Comparison of ENCODE assay signal across 17 cellular contexts in genomic region chr16:3347586-3347985, GRCh38. TPM values are rescaled to one million over a fixed set of nuclear protein-coding genes. Genes with fewer than 3 reads are reported as not detected.
DNase-seq lines count a peak whose midpoint lies in the region; ATAC-seq, FAIRE-seq and TF ChIP-seq lines count a peak whose summit lies in the region.
"Had no signal": no experiment of that assay in that cellular context is flagged by ENCODE, and none has a peak within 500 bp of the region (broad histone marks: within the 10 kb centered on the region; RNA-seq: fewer than 3 reads in every experiment).

No MANE protein-coding gene starts in this region.

- H3K79me2 ChIP-seq in HepG2 (ENCODE audit: insufficient read depth, low read length) (no peaks in the 10 kb centered on the region), SU-DHL-6 (ENCODE audit: insufficient read depth, low read length) (no peaks in the 10 kb centered on the region)

- H3F3A ChIP-seq in SU-DHL-6 (ENCODE audit: insufficient read depth), result peaks cover 39% of the 10 kb centered on the region

- no peaks in the 10 kb centered on the region for H3K9me2 ChIP-seq in SU-DHL-6 (replicated peaks; ENCODE audit: insufficient read depth, low read length)

- POLR2A ChIA-PET in HepG2 (lab: Yijun Ruan, JAX), result no interaction called here

- no peak overlapping the region for H2AFZ ChIP-seq in HepG2 (ENCODE audit: low read length)
- no peak overlapping the region for H2AFZ ChIP-seq in SU-DHL-6 (ENCODE audit: low read depth, low read length, severe bottlenecking)
- H2AFZ ChIP-seq: GM23248 had no signal

- ATAC-seq in HepG2 (no peak), right lobe of liver (no peak)

- no peak for FAIRE-seq in HepG2 (lab: Jason Lieb, UNC)
- FAIRE-seq in urothelium cell line (lab: Jason Lieb, UNC), result peak; percentile 32
- FAIRE-seq: GM18507 had no signal

- H4K20me1 ChIP-seq in HepG2 (ENCODE audit: insufficient read depth, low read length) (no peaks in the 10 kb centered on the region), SU-DHL-6 (ENCODE audit: low read depth, low read length) (no peaks in the 10 kb centered on the region)

- 12% methylated on average over 10 of the region's 10 CpGs for WGBS in HepG2 (ENCODE audit: low lambda C conversion rate)
- WGBS in right lobe of liver (ENCODE audit: insufficient coverage, low coverage, low lambda C conversion rate, missing lambda C conversion rate), result 56% methylated on average over 6 of the region's 10 CpGs

- TF ChIP-seq RAD21 in HepG2 (CRISPR knock-in tag; IDR thresholded peaks at IDR 0.05), result no peak

- H3K4me2 ChIP-seq in HepG2 (ENCODE audit: low read depth, low read length), result no peak overlapping the region
- H3K4me2 ChIP-seq in SU-DHL-6 (ENCODE audit: low read depth, low read length, poor library complexity, severe bottlenecking), result peak overlapping the region; percentile 58

- in situ Hi-C loops in HepG2 (cut with HindIII; ENCODE audit: extremely low pct_ligation_motif_present, low pct_unique_long_range_greater_than_20kb), result no loop called here

- TF ChIP-seq POLR2A in HepG2 (IDR thresholded peaks at IDR 0.05; ENCODE audit: insufficient read depth in 1 of 2, low read depth in 2 of 2, low read length in 2 of 2) (no peak), right lobe of liver (IDR thresholded peaks at IDR 0.05) (no peak)

- H3K27ac ChIP-seq in HepG2 (ENCODE audit: extremely low read length, insufficient read depth, low read length) (no peak overlapping the region), right lobe of liver (no peak overlapping the region), SU-DHL-6 (ENCODE audit: low read depth, low read length) (peak overlapping the region; percentile 95), caudate nucleus (ENCODE audit: low read depth, low read length) (no peak overlapping the region)
- H3K27ac ChIP-seq: GM23248 had no signal

- H3K9me3 ChIP-seq in HepG2 (ENCODE audit: low read length) (no peaks in the 10 kb centered on the region), right lobe of liver (no peaks in the 10 kb centered on the region), SU-DHL-6 (ENCODE audit: insufficient read depth, low read length) (no peaks in the 10 kb centered on the region)

- TF ChIP-seq CTCF in HepG2 (CRISPR knock-in tag; IDR thresholded peaks at IDR 0.05) (no peak), right lobe of liver (IDR thresholded peaks at IDR 0.05) (no peak), SU-DHL-6 (IDR thresholded peaks at IDR 0.05; ENCODE audit: insufficient read depth, low read length, poor library complexity, severe bottlenecking) (no peak)

- H3K36me3 ChIP-seq in HepG2 (replicated peaks in 1 of 2; ENCODE audit: control insufficient read depth in 1 of 2, insufficient read depth in 2 of 2, low read length in 2 of 2) (no peaks in the 10 kb centered on the region), right lobe of liver (no peaks in the 10 kb centered on the region), SU-DHL-6 (ENCODE audit: low read length) (no peaks in the 10 kb centered on the region)

- BruUV-seq in HepG2 (replicated peaks; lab: Mats Ljungman, UMichigan), result no TSS peak

- DNase-seq in HepG2 (ENCODE audit: low spot score) (no peak), right lobe of liver (no peak), urothelium cell line (ENCODE audit: low spot score) (no peak), cerebellar cortex (ENCODE audit: low spot score) (no peak), caudate nucleus (lab: John Stamatoyannopoulos, UW) (no peak)
- DNase-seq: ACHN; C1 segment of cervical spinal cord; Calu3; CD4-positive, alpha-beta T cell; DMS 273 treated with DMSO at 0.1 percent for 48 hours; GM23248; H7; IMR-90 had no signal

- H3K4me1 ChIP-seq in HepG2 (ENCODE audit: insufficient read depth, low read length) (no peaks in the 10 kb centered on the region), right lobe of liver (no peaks in the 10 kb centered on the region)

- intact Hi-C loops in HepG2 (cut with micrococcal nuclease; ENCODE audit: unreplicated experiment), result no loop called here
- intact Hi-C loops in right lobe of liver (cut with DNase I), result no loop called here

- CTCF ChIA-PET in HepG2 (lab: Yijun Ruan, JAX; ENCODE audit: low intra/inter-chr PET ratio, low total read pairs), result no interaction called here

- H3K4me3 ChIP-seq in HepG2 (replicated peaks in 1 of 3; ENCODE audit: insufficient read depth in 1 of 3, low read depth in 2 of 3, low read length in 3 of 3) (no peak overlapping the region), right lobe of liver (no peak overlapping the region), SU-DHL-6 (ENCODE audit: insufficient read depth, low read length, poor library complexity, severe bottlenecking) (no peak overlapping the region)
- H3K4me3 ChIP-seq: GM23248 had no signal

- TF ChIP-seq EP300 in HepG2 (IDR thresholded peaks at IDR 0.05; ENCODE audit: low read depth in 2 of 2, low read length in 2 of 2) (no peak), HepG2 (CRISPR knock-in tag; IDR thresholded peaks at IDR 0.05; ENCODE audit: borderline replicate concordance) (no peak)

- peaks cover 0 to 8% of the 10 kb centered on the region in 2 experiments; a peak in 2 of 5 replicates for H3K27me3 ChIP-seq in HepG2 (ENCODE audit: control insufficient read depth in 1 of 2, insufficient read depth in 2 of 2, low read length in 2 of 2)
- H3K27me3 ChIP-seq in right lobe of liver, result no peaks in the 10 kb centered on the region
- no peaks in the 10 kb centered on the region for H3K27me3 ChIP-seq in SU-DHL-6 (ENCODE audit: low read length)

- H3K9ac ChIP-seq in HepG2 (ENCODE audit: insufficient read depth, low read depth, low read length) (no peak overlapping the region), SU-DHL-6 (ENCODE audit: low read length) (peak overlapping the region; percentile 56)
- H3K9ac ChIP-seq: GM23248 had no signal

RNA-seq across cellular contexts. Expression of gene OR2C1, which starts 8.1 kb away (rescaled TPM):
- total RNA-seq in HepG2 (2016; rRNA removed; fragmentation: Illumina TruSeq; extraction: Trizol) (not detected in 2 replicates), right lobe of liver (under 1 TPM in 1 of 6 experiments, not detected in 5; 0.49 TPM)
- not detected in 2 replicates for total RNA-seq in HepG2 (2016; cell fraction: cytosol; rRNA removed; fragmentation: Illumina TruSeq; extraction: Trizol; ENCODE audit: low read depth)
- not detected in 2 replicates for total RNA-seq in HepG2 (2016; cell fraction: insoluble cytoplasmic fraction; rRNA removed; fragmentation: Illumina TruSeq; extraction: Trizol)
- total RNA-seq in HepG2 (2016; cell fraction: membrane; rRNA removed; fragmentation: Illumina TruSeq; extraction: Trizol), result not detected in 2 replicates
- total RNA-seq in HepG2 (2016; cell fraction: nucleus; rRNA removed; fragmentation: Illumina TruSeq; extraction: Trizol), result not detected in 2 replicates
- not detected in 2 replicates for polyA plus RNA-seq in HepG2 (2011; rRNA removed)
- polyA plus RNA-seq in HepG2 (2011; cell fraction: cytosol; rRNA removed), result not detected in 2 replicates
- polyA plus RNA-seq in HepG2 (2011; cell fraction: nucleus; rRNA removed), result not detected in 2 replicates
- polyA plus RNA-seq in HepG2 (2012), result not detected in 2 replicates
- polyA plus RNA-seq in HepG2 (2016; cell fraction: cytosol; fragmentation: Illumina TruSeq; extraction: Trizol; ENCODE audit: low read depth), result not detected in 2 replicates
- polyA plus RNA-seq in HepG2 (2016; cell fraction: insoluble cytoplasmic fraction; fragmentation: Illumina TruSeq; extraction: Trizol; ENCODE audit: low read depth), result not detected in 2 replicates
- not detected in 2 replicates for polyA plus RNA-seq in HepG2 (2016; cell fraction: membrane; fragmentation: Illumina TruSeq; extraction: Trizol; ENCODE audit: low read depth)
- polyA plus RNA-seq in HepG2 (2016; cell fraction: nucleus; fragmentation: Illumina TruSeq; extraction: Trizol; ENCODE audit: insufficient read depth, low read depth), result not detected in 2 replicates
- 0.09 TPM in 1 of 2 replicates, not detected in the other for polyA minus RNA-seq in HepG2 (2011; rRNA and poly(A)+ RNA removed; ENCODE audit: low replicate concordance)
- polyA minus RNA-seq in HepG2 (2011; cell fraction: cytosol; rRNA and poly(A)+ RNA removed), result not detected in 2 replicates
- polyA minus RNA-seq in HepG2 (2011; cell fraction: nucleus; rRNA and poly(A)+ RNA removed), result not detected in 2 replicates
- total RNA-seq: A172; Calu3; CD4-positive, alpha-beta T cell; Daoy; GM23248; H7 had no signal
- polyA plus RNA-seq: GM23248 had no signal

RNA-seq across cellular contexts. Expression of gene ZNF75A, which starts 42.3 kb away (rescaled TPM):
- 1.3 and 2.1 TPM in 2 replicates for total RNA-seq in HepG2 (2016; rRNA removed; fragmentation: Illumina TruSeq; extraction: Trizol)
- total RNA-seq in HepG2 (2016; cell fraction: cytosol; rRNA removed; fragmentation: Illumina TruSeq; extraction: Trizol; ENCODE audit: low read depth), result 1.1 TPM in 2 replicates
- total RNA-seq in HepG2 (2016; cell fraction: insoluble cytoplasmic fraction; rRNA removed; fragmentation: Illumina TruSeq; extraction: Trizol), result 1.2 and 2.0 TPM in 2 replicates
- 0.31 and 0.77 TPM in 2 replicates for total RNA-seq in HepG2 (2016; cell fraction: membrane; rRNA removed; fragmentation: Illumina TruSeq; extraction: Trizol)
- 4.0 and 4.9 TPM in 2 replicates for total RNA-seq in HepG2 (2016; cell fraction: nucleus; rRNA removed; fragmentation: Illumina TruSeq; extraction: Trizol)
- 1.4 and 2.0 TPM in 2 replicates for polyA plus RNA-seq in HepG2 (2011; rRNA removed)
- polyA plus RNA-seq in HepG2 (2011; cell fraction: cytosol; rRNA removed), result 0.43 and 0.59 TPM in 2 replicates
- 3.0 and 4.0 TPM in 2 replicates for polyA plus RNA-seq in HepG2 (2011; cell fraction: nucleus; rRNA removed)
- 2.2 and 2.8 TPM in 2 replicates for polyA plus RNA-seq in HepG2 (2012)
- polyA plus RNA-seq in HepG2 (2016; cell fraction: cytosol; fragmentation: Illumina TruSeq; extraction: Trizol; ENCODE audit: low read depth), result 0.19 and 0.28 TPM in 2 replicates
- 0.53 and 0.94 TPM in 2 replicates for polyA plus RNA-seq in HepG2 (2016; cell fraction: insoluble cytoplasmic fraction; fragmentation: Illumina TruSeq; extraction: Trizol; ENCODE audit: low read depth)
- 0.18 and 0.56 TPM in 2 replicates for polyA plus RNA-seq in HepG2 (2016; cell fraction: membrane; fragmentation: Illumina TruSeq; extraction: Trizol; ENCODE audit: low read depth)
- 7.5 and 9.8 TPM in 2 replicates for polyA plus RNA-seq in HepG2 (2016; cell fraction: nucleus; fragmentation: Illumina TruSeq; extraction: Trizol; ENCODE audit: insufficient read depth, low read depth)
- 1.4 and 8.3 TPM in 2 replicates for polyA minus RNA-seq in HepG2 (2011; rRNA and poly(A)+ RNA removed; ENCODE audit: low replicate concordance)
- polyA minus RNA-seq in HepG2 (2011; cell fraction: cytosol; rRNA and poly(A)+ RNA removed), result 0.40 and 0.70 TPM in 2 replicates
- 8.1 and 9.4 TPM in 2 replicates for polyA minus RNA-seq in HepG2 (2011; cell fraction: nucleus; rRNA and poly(A)+ RNA removed)
- 10 to 100 TPM in 4 of 6 experiments, 1 to 10 TPM in 2; 7.5 to 11.5 (median 10.5) TPM for total RNA-seq in right lobe of liver

RNA-seq across cellular contexts. Expression of gene TIGD7, which starts 42.4 kb away (rescaled TPM):
- not detected in 2 replicates for total RNA-seq in HepG2 (2016; rRNA removed; fragmentation: Illumina TruSeq; extraction: Trizol)
- total RNA-seq in HepG2 (2016; cell fraction: cytosol; rRNA removed; fragmentation: Illumina TruSeq; extraction: Trizol; ENCODE audit: low read depth), result not detected in 2 replicates
- total RNA-seq in HepG2 (2016; cell fraction: insoluble cytoplasmic fraction; rRNA removed; fragmentation: Illumina TruSeq; extraction: Trizol), result not detected in 2 replicates
- total RNA-seq in HepG2 (2016; cell fraction: membrane; rRNA removed; fragmentation: Illumina TruSeq; extraction: Trizol), result not detected in 2 replicates
- not detected in 2 replicates for total RNA-seq in HepG2 (2016; cell fraction: nucleus; rRNA removed; fragmentation: Illumina TruSeq; extraction: Trizol)
- not detected in 2 replicates for polyA plus RNA-seq in HepG2 (2011; rRNA removed)
- not detected in 2 replicates for polyA plus RNA-seq in HepG2 (2011; cell fraction: cytosol; rRNA removed)
- polyA plus RNA-seq in HepG2 (2011; cell fraction: nucleus; rRNA removed), result not detected in 2 replicates
- 0.63 and 0.88 TPM in 2 replicates for polyA plus RNA-seq in HepG2 (2012)
- polyA plus RNA-seq in HepG2 (2016; cell fraction: cytosol; fragmentation: Illumina TruSeq; extraction: Trizol; ENCODE audit: low read depth), result not detected in 2 replicates
- not detected in 2 replicates for polyA plus RNA-seq in HepG2 (2016; cell fraction: insoluble cytoplasmic fraction; fragmentation: Illumina TruSeq; extraction: Trizol; ENCODE audit: low read depth)
- not detected in 2 replicates for polyA plus RNA-seq in HepG2 (2016; cell fraction: membrane; fragmentation: Illumina TruSeq; extraction: Trizol; ENCODE audit: low read depth)
- not detected in 2 replicates for polyA plus RNA-seq in HepG2 (2016; cell fraction: nucleus; fragmentation: Illumina TruSeq; extraction: Trizol; ENCODE audit: insufficient read depth, low read depth)
- polyA minus RNA-seq in HepG2 (2011; rRNA and poly(A)+ RNA removed; ENCODE audit: low replicate concordance), result 0.08 and 2.2 TPM in 2 replicates
- not detected in 2 replicates for polyA minus RNA-seq in HepG2 (2011; cell fraction: cytosol; rRNA and poly(A)+ RNA removed)
- not detected in 2 replicates for polyA minus RNA-seq in HepG2 (2011; cell fraction: nucleus; rRNA and poly(A)+ RNA removed)
- 1 to 10 TPM in 4 of 6 experiments, under 1 TPM in 2; 0.56 to 1.9 (median 1.7) TPM for total RNA-seq in right lobe of liver

RNA-seq across cellular contexts. Expression of gene ZSCAN32, which starts 53.2 kb away (rescaled TPM):
- 10.7 and 11.7 TPM in 2 replicates for total RNA-seq in HepG2 (2016; rRNA removed; fragmentation: Illumina TruSeq; extraction: Trizol)
- 2.3 and 3.2 TPM in 2 replicates for total RNA-seq in HepG2 (2016; cell fraction: cytosol; rRNA removed; fragmentation: Illumina TruSeq; extraction: Trizol; ENCODE audit: low read depth)
- total RNA-seq in HepG2 (2016; cell fraction: insoluble cytoplasmic fraction; rRNA removed; fragmentation: Illumina TruSeq; extraction: Trizol), result 9.4 and 11.1 TPM in 2 replicates
- 5.1 and 5.2 TPM in 2 replicates for total RNA-seq in HepG2 (2016; cell fraction: membrane; rRNA removed; fragmentation: Illumina TruSeq; extraction: Trizol)
- total RNA-seq in HepG2 (2016; cell fraction: nucleus; rRNA removed; fragmentation: Illumina TruSeq; extraction: Trizol), result 9.8 and 14.8 TPM in 2 replicates
- polyA plus RNA-seq in HepG2 (2011; rRNA removed), result 12.7 and 12.8 TPM in 2 replicates
- polyA plus RNA-seq in HepG2 (2011; cell fraction: cytosol; rRNA removed), result 7.3 and 9.2 TPM in 2 replicates
- 15.9 and 17.9 TPM in 2 replicates for polyA plus RNA-seq in HepG2 (2011; cell fraction: nucleus; rRNA removed)
- polyA plus RNA-seq in HepG2 (2012), result 6.2 and 6.7 TPM in 2 replicates
- polyA plus RNA-seq in HepG2 (2016; cell fraction: cytosol; fragmentation: Illumina TruSeq; extraction: Trizol; ENCODE audit: low read depth), result 1.1 and 1.4 TPM in 2 replicates
- polyA plus RNA-seq in HepG2 (2016; cell fraction: insoluble cytoplasmic fraction; fragmentation: Illumina TruSeq; extraction: Trizol; ENCODE audit: low read depth), result 10.6 and 10.7 TPM in 2 replicates
- 3.4 and 3.7 TPM in 2 replicates for polyA plus RNA-seq in HepG2 (2016; cell fraction: membrane; fragmentation: Illumina TruSeq; extraction: Trizol; ENCODE audit: low read depth)
- polyA plus RNA-seq in HepG2 (2016; cell fraction: nucleus; fragmentation: Illumina TruSeq; extraction: Trizol; ENCODE audit: insufficient read depth, low read depth), result 19.5 and 20.4 TPM in 2 replicates
- 6.7 and 9.9 TPM in 2 replicates for polyA minus RNA-seq in HepG2 (2011; rRNA and poly(A)+ RNA removed; ENCODE audit: low replicate concordance)
- 3.4 and 4.0 TPM in 2 replicates for polyA minus RNA-seq in HepG2 (2011; cell fraction: cytosol; rRNA and poly(A)+ RNA removed)
- polyA minus RNA-seq in HepG2 (2011; cell fraction: nucleus; rRNA and poly(A)+ RNA removed), result 7.9 and 12.7 TPM in 2 replicates
- total RNA-seq in right lobe of liver, result 1 to 10 TPM; 5.0 to 7.5 (median 5.6) TPM

RNA-seq across cellular contexts. Expression of gene ZNF174, which starts 53.4 kb away (rescaled TPM):
- total RNA-seq in HepG2 (2016; rRNA removed; fragmentation: Illumina TruSeq; extraction: Trizol) (10.0 and 10.6 TPM in 2 replicates), right lobe of liver (1 to 10 TPM; 3.4 to 5.3 (median 4.1) TPM)
- total RNA-seq in HepG2 (2016; cell fraction: cytosol; rRNA removed; fragmentation: Illumina TruSeq; extraction: Trizol; ENCODE audit: low read depth), result 2.3 and 2.9 TPM in 2 replicates
- 8.6 and 9.8 TPM in 2 replicates for total RNA-seq in HepG2 (2016; cell fraction: insoluble cytoplasmic fraction; rRNA removed; fragmentation: Illumina TruSeq; extraction: Trizol)
- total RNA-seq in HepG2 (2016; cell fraction: membrane; rRNA removed; fragmentation: Illumina TruSeq; extraction: Trizol), result 5.3 and 6.9 TPM in 2 replicates
- 7.5 and 7.9 TPM in 2 replicates for total RNA-seq in HepG2 (2016; cell fraction: nucleus; rRNA removed; fragmentation: Illumina TruSeq; extraction: Trizol)
- polyA plus RNA-seq in HepG2 (2011; rRNA removed), result 7.6 and 8.3 TPM in 2 replicates
- polyA plus RNA-seq in HepG2 (2011; cell fraction: cytosol; rRNA removed), result 6.7 and 7.2 TPM in 2 replicates
- 10.2 and 10.4 TPM in 2 replicates for polyA plus RNA-seq in HepG2 (2011; cell fraction: nucleus; rRNA removed)
- polyA plus RNA-seq in HepG2 (2012), result 5.3 and 5.5 TPM in 2 replicates
- 1.2 and 1.5 TPM in 2 replicates for polyA plus RNA-seq in HepG2 (2016; cell fraction: cytosol; fragmentation: Illumina TruSeq; extraction: Trizol; ENCODE audit: low read depth)
- 13.0 and 14.1 TPM in 2 replicates for polyA plus RNA-seq in HepG2 (2016; cell fraction: insoluble cytoplasmic fraction; fragmentation: Illumina TruSeq; extraction: Trizol; ENCODE audit: low read depth)
- 3.8 and 5.6 TPM in 2 replicates for polyA plus RNA-seq in HepG2 (2016; cell fraction: membrane; fragmentation: Illumina TruSeq; extraction: Trizol; ENCODE audit: low read depth)
- 11.0 and 12.3 TPM in 2 replicates for polyA plus RNA-seq in HepG2 (2016; cell fraction: nucleus; fragmentation: Illumina TruSeq; extraction: Trizol; ENCODE audit: insufficient read depth, low read depth)
- 8.0 and 11.1 TPM in 2 replicates for polyA minus RNA-seq in HepG2 (2011; rRNA and poly(A)+ RNA removed; ENCODE audit: low replicate concordance)
- polyA minus RNA-seq in HepG2 (2011; cell fraction: cytosol; rRNA and poly(A)+ RNA removed), result 4.4 and 4.9 TPM in 2 replicates
- polyA minus RNA-seq in HepG2 (2011; cell fraction: nucleus; rRNA and poly(A)+ RNA removed), result 12.1 and 13.3 TPM in 2 replicates
